Comparison of ENCODE assay signal across 8 cellular contexts in genomic region chr4:86452323-86452995, GRCh38.
DNase-seq lines count a peak whose midpoint lies in the region; ATAC-seq and TF ChIP-seq lines count a peak whose summit lies in the region.

No MANE protein-coding gene starts in this region.

- H4K8ac ChIP-seq in mesenchymal stem cell (ENCODE audit: low read length), result no peak overlapping the region

- TF ChIP-seq CTCF in colonic mucosa (IDR thresholded peaks at IDR 0.05), result no peak
- no peak for TF ChIP-seq CTCF in thoracic aorta (IDR thresholded peaks at IDR 0.05)

- peak overlapping the region in 1 of 2 donors; percentile 8 for H3K9ac ChIP-seq in colonic mucosa (ENCODE audit: low read depth in 2 of 2, low read length in 2 of 2)
- H3K9ac ChIP-seq in mesenchymal stem cell (ENCODE audit: low read length), result peak overlapping the region; percentile 75

- H2BK120ac ChIP-seq in mesenchymal stem cell (ENCODE audit: low read depth, low read length), result no peak overlapping the region

- no peak overlapping the region for H2BK15ac ChIP-seq in mesenchymal stem cell (ENCODE audit: low read depth, poor library complexity, severe bottlenecking)

- H3K4me3 ChIP-seq in colonic mucosa (peak overlapping the region; percentile 13), mesenchymal stem cell (ENCODE audit: insufficient read depth in 1 of 2, low read depth in 1 of 2, low read length in 2 of 2) (peak overlapping the region in 1 of 2 experiments; percentile 49), thoracic aorta (peak overlapping the region; percentile 76)

- intact Hi-C loops in colonic mucosa (cut with DNase I), result no loop called here

- no peaks in the 10 kb centered on the region for H3K36me3 ChIP-seq in colonic mucosa
- H3K36me3 ChIP-seq in mesenchymal stem cell (ENCODE audit: control insufficient read depth in 1 of 2, insufficient read depth in 2 of 2, low read depth in 1 of 2, low read length in 2 of 2), result no peaks in the 10 kb centered on the region
- no peaks in the 10 kb centered on the region for H3K36me3 ChIP-seq in thoracic aorta

- 97% methylated on average over 8 of the region's 13 CpGs for WGBS in mesenchymal stem cell

- H3K14ac ChIP-seq in mesenchymal stem cell (ENCODE audit: low read length in 2 of 2), result no peak overlapping the region

- no peak overlapping the region for H3K4me2 ChIP-seq in mesenchymal stem cell (ENCODE audit: low read length, poor library complexity, severe bottlenecking)

- peak overlapping the region; percentile 41 for H3K27ac ChIP-seq in colonic mucosa
- H3K27ac ChIP-seq in mesenchymal stem cell (ENCODE audit: low read length, poor library complexity, severe bottlenecking), result peak overlapping the region; percentile 80
- peak overlapping the region; percentile 72 to 84 for H3K27ac ChIP-seq in thoracic aorta

- peak overlapping the region in 1 of 2 experiments; percentile 33 for H3K18ac ChIP-seq in mesenchymal stem cell (ENCODE audit: low read depth in 1 of 2, low read length in 2 of 2)

- no peak overlapping the region for H3K4ac ChIP-seq in mesenchymal stem cell (ENCODE audit: low read depth in 1 of 2, low read length in 2 of 2)

- H3K4me1 ChIP-seq in colonic mucosa, result no peaks in the 10 kb centered on the region
- peaks cover 14% of the 10 kb centered on the region for H3K4me1 ChIP-seq in mesenchymal stem cell (ENCODE audit: control insufficient read depth, insufficient read depth, low read depth, low read length)
- H3K4me1 ChIP-seq in thoracic aorta (ENCODE audit: control insufficient read depth in 1 of 2, low read depth in 2 of 2), result peaks cover 0 to 16% of the 10 kb centered on the region in 2 donors

- H3K23ac ChIP-seq in mesenchymal stem cell (ENCODE audit: low read length in 2 of 2), result no peak overlapping the region

- no peak overlapping the region for H2BK12ac ChIP-seq in mesenchymal stem cell (ENCODE audit: low read length in 2 of 2)

- peak overlapping the region; percentile 46 for H2BK5ac ChIP-seq in mesenchymal stem cell (ENCODE audit: low read depth, low read length, poor library complexity, severe bottlenecking)

- H3K27me3 ChIP-seq in colonic mucosa (no peaks in the 10 kb centered on the region), mesenchymal stem cell (ENCODE audit: control insufficient read depth in 1 of 2, insufficient read depth in 1 of 2, low read length in 2 of 2) (no peaks in the 10 kb centered on the region), thoracic aorta (replicated peaks; ENCODE audit: insufficient read depth) (no peaks in the 10 kb centered on the region)

- no peak overlapping the region for H2AFZ ChIP-seq in mesenchymal stem cell (ENCODE audit: low read depth, low read length)

- no peak overlapping the region for H4K91ac ChIP-seq in mesenchymal stem cell (ENCODE audit: low read length)

- DNase-seq in NCI-H1417 treated with DMSO at 0.1 percent for 48 hours (lab: John Stamatoyannopoulos, UW) (peak; percentile 61), colonic mucosa (no peak), mesenchymal stem cell (no peak), thoracic aorta (ENCODE audit: low spot score) (no peak), kidney glomerular epithelial cell (lab: John Stamatoyannopoulos, UW) (no peak), superior temporal gyrus (ENCODE audit: extremely low spot score) (no peak)

- ATAC-seq in thoracic aorta (ENCODE audit: insufficient number of reproducible peaks, low FRiP score, low read depth) (no peak), esophagus mucosa (no peak)
- no peak for ATAC-seq in activated CD4-positive, CD25-positive, alpha-beta regulatory T cell treated with anti-CD3 and anti-CD28 coated beads, Interleukin-2, amount 50 U/mL, for 24 hours

- peak overlapping the region; percentile 93 for H2AK5ac ChIP-seq in mesenchymal stem cell (ENCODE audit: low read length, severe bottlenecking)

- H3K9me3 ChIP-seq in colonic mucosa (no peaks in the 10 kb centered on the region), mesenchymal stem cell (ENCODE audit: control insufficient read depth, low read length) (no peaks in the 10 kb centered on the region), thoracic aorta (no peaks in the 10 kb centered on the region)

- H3K79me1 ChIP-seq in mesenchymal stem cell (replicated peaks; ENCODE audit: low read length, poor library complexity, severe bottlenecking), result peaks cover 2% of the 10 kb centered on the region
